11 cellular contexts compared by ENCODE assay signal in the genomic region with DNA sequence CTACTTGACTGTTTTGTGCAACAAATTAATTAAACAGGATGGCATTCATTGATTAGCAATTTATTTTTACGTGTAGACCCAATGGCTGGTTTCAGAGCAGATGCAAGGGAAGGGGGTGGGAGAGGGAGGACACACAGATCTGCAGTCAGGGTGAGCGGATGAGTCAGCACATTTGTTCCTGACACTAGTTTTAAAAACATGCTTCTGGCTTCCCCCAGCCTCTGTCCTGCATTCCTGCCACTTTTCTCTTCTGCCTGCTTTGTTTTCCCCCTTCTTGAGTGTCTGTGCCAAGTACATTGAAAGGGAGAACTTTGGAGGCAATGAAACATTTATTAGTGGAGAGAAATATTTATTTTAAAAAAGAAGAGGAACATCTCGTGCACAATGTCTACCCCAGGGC. TPM values are rescaled to one million over a fixed set of nuclear protein-coding genes. Genes with fewer than 3 reads are reported as not detected.
A peak's percentile ranks its signal among the peaks of the same experiment; 100 is the strongest.
DNase-seq lines count a peak whose midpoint lies in the region; ATAC-seq and TF ChIP-seq lines count a peak whose summit lies in the region.
"Had no signal": no experiment of that assay in that cellular context is flagged by ENCODE, and none has a peak within 500 bp of the region (broad histone marks: within the 10 kb centered on the region; RNA-seq: fewer than 3 reads in every experiment).

No MANE protein-coding gene starts in this region.

- ATAC-seq in stimulated activated naive B cell treated with anti-CD40 and anti-IgM and Interleukin-4, amounts not matched to agents 10 μg/mL and 1 μg/mL and 100 μg/mL, for 72 hours (replicated peaks) = no peak
- ATAC-seq in GM21576 (IDR thresholded peaks at IDR 0.05; ENCODE audit: unreplicated experiment) (no peak), HG03460 (IDR thresholded peaks at IDR 0.05; ENCODE audit: unreplicated experiment) (no peak)

- no peaks in the 10 kb centered on the region for H3K9me3 Mint-ChIP-seq in stimulated activated naive B cell treated with anti-CD40 and anti-IgM and Interleukin-4, amounts not matched to agents 10 μg/mL and 1 μg/mL and 100 μg/mL, for 72 hours
- H3K9me3 Mint-ChIP-seq: IgD-negative memory B cell; stimulated activated naive CD8-positive, alpha-beta T cell treated with anti-CD3 and anti-CD28 coated beads, Interleukin-15, Interleukin-2, amounts not matched to agents 100 ng/mL and 50 ng/mL, for 24 hours had no signal

- H3K27me3 ChIP-seq in NT2/D1 (ENCODE audit: insufficient read depth, insufficient read length) = no peaks in the 10 kb centered on the region

- H3K9me3 ChIP-seq in NT2/D1 (ENCODE audit: insufficient read depth, low read length) = no peaks in the 10 kb centered on the region
- H3K9me3 ChIP-seq: lower lobe of right lung had no signal

- peak overlapping the region; percentile 62 for H3K9ac ChIP-seq in NT2/D1 (ENCODE audit: insufficient read length, low read depth)

- peaks cover 67% of the 10 kb centered on the region for H3K36me3 ChIP-seq in NT2/D1 (ENCODE audit: insufficient read depth, insufficient read length, low read length)

- no peak overlapping the region for H3K27ac Mint-ChIP-seq in stimulated activated naive B cell treated with anti-CD40 and anti-IgM and Interleukin-4, amounts not matched to agents 10 μg/mL and 1 μg/mL and 100 μg/mL, for 72 hours
- H3K27ac Mint-ChIP-seq: IgD-negative memory B cell; stimulated activated naive CD8-positive, alpha-beta T cell treated with anti-CD3 and anti-CD28 coated beads, Interleukin-15, Interleukin-2, amounts not matched to agents 100 ng/mL and 50 ng/mL, for 24 hours had no signal

- H3K4me3 ChIP-seq in NT2/D1 (ENCODE audit: insufficient read length, low read depth) = no peak overlapping the region
- H3K4me3 ChIP-seq: lower lobe of right lung had no signal

- peaks cover 0 to 15% of the 10 kb centered on the region in 2 donors for H3K4me1 Mint-ChIP-seq in stimulated activated naive B cell treated with anti-CD40 and anti-IgM and Interleukin-4, amounts not matched to agents 10 μg/mL and 1 μg/mL and 100 μg/mL, for 72 hours

- H3K4me1 ChIP-seq in NT2/D1 (ENCODE audit: insufficient read depth, insufficient read length) = peaks cover 21% of the 10 kb centered on the region

- H3K4me3 Mint-ChIP-seq in stimulated activated naive B cell treated with anti-CD40 and anti-IgM and Interleukin-4, amounts not matched to agents 10 μg/mL and 1 μg/mL and 100 μg/mL, for 72 hours = no peak overlapping the region
- H3K4me3 Mint-ChIP-seq: IgD-negative memory B cell; stimulated activated naive CD8-positive, alpha-beta T cell treated with anti-CD3 and anti-CD28 coated beads, Interleukin-15, Interleukin-2, amounts not matched to agents 100 ng/mL and 50 ng/mL, for 24 hours had no signal

- H3K36me3 Mint-ChIP-seq in stimulated activated naive B cell treated with anti-CD40 and anti-IgM and Interleukin-4, amounts not matched to agents 10 μg/mL and 1 μg/mL and 100 μg/mL, for 72 hours = peaks cover 3 to 10% of the 10 kb centered on the region in 2 donors

- H3K27me3 Mint-ChIP-seq in stimulated activated naive B cell treated with anti-CD40 and anti-IgM and Interleukin-4, amounts not matched to agents 10 μg/mL and 1 μg/mL and 100 μg/mL, for 72 hours = no peaks in the 10 kb centered on the region
- H3K27me3 Mint-ChIP-seq: stimulated activated naive CD8-positive, alpha-beta T cell treated with anti-CD3 and anti-CD28 coated beads, Interleukin-15, Interleukin-2, amounts not matched to agents 100 ng/mL and 50 ng/mL, for 24 hours had no signal

- TF ChIP-seq POLR2A in erythroblast (IDR thresholded peaks at IDR 0.05; ENCODE audit: low read length) = no peak

- DNase-seq in EL (peak; percentile 79), NT2/D1 (ENCODE audit: low read depth, low spot score) (peak; percentile 68), erythroblast (lab: John Stamatoyannopoulos, UW) (peak; percentile 46 to 52), occipital lobe (lab: John Stamatoyannopoulos, UW) (peak; percentile 27)
- DNase-seq in stimulated activated naive B cell treated with anti-CD40 and anti-IgM and Interleukin-4, amounts not matched to agents 10 μg/mL and 1 μg/mL and 100 μg/mL, for 72 hours = no peak
- no peak for DNase-seq in activated effector memory CD4-positive, alpha-beta T cell treated with anti-CD3 and anti-CD28 coated beads, Interleukin-2, amount 50 U/mL, for 16 hours
- DNase-seq: lower lobe of right lung had no signal

RNA-seq across cellular contexts. Expression of a gene that starts 52.1 kb away (rescaled TPM):
- total RNA-seq in occipital lobe = 22.1 TPM

Comparison
In these comparisons a context has a peak if more than half of its experiments do, and no peak if none do; other contexts are left out.
1. DNase-seq: peak in EL (single experiment), NT2/D1 (single experiment), erythroblast (2 of 2) and occipital lobe (single experiment); none in stimulated activated naive B cell treated with anti-CD40 and anti-IgM and Interleukin-4, amounts not matched to agents 10 μg/mL and 1 μg/mL and 100 μg/mL, for 72 hours (single experiment) and activated effector memory CD4-positive, alpha-beta T cell treated with anti-CD3 and anti-CD28 coated beads, Interleukin-2, amount 50 U/mL, for 16 hours (single experiment).